Comparison of ENCODE assay signal across 7 cellular contexts in genomic region chr11:8926236-8926635, GRCh38. TPM values are rescaled to one million over a fixed set of nuclear protein-coding genes. Genes with fewer than 3 reads are reported as not detected.
"Had no signal": no experiment of that assay in that cellular context is flagged by ENCODE, and none has a peak within 500 bp of the region (broad histone marks: within the 10 kb centered on the region; RNA-seq: fewer than 3 reads in every experiment).

No MANE protein-coding gene starts in this region.

- H3K9me3 Mint-ChIP-seq: IgD-negative memory B cell had no signal

- H3K27ac Mint-ChIP-seq: IgD-negative memory B cell had no signal

- H3K4me3 Mint-ChIP-seq: IgD-negative memory B cell had no signal

- H3K4me1 Mint-ChIP-seq: IgD-negative memory B cell had no signal

- H3K4me3 ChIP-seq: K562 had no signal

- H3K27ac ChIP-seq: HL-60 had no signal

- ATAC-seq: HepG2, K562 had no signal

- DNase-seq: IMR-90 had no signal

- H3K27me3 Mint-ChIP-seq: IgD-negative memory B cell had no signal

RNA-seq across cellular contexts. Expression of gene C11orf16, which starts 6.5 kb away (rescaled TPM):
- total RNA-seq: HepG2, HT-29, HT1080, IMR-90, K562 had no signal

RNA-seq across cellular contexts. Expression of gene ASCL3, which starts 16.6 kb away (rescaled TPM):
- total RNA-seq: HepG2, HT-29, HT1080, IMR-90, K562 had no signal
